In genomic region chr10:102503264-102504178, GRCh38 we compare ENCODE assay signal across 8 cellular contexts. TPM values are rescaled to one million over a fixed set of nuclear protein-coding genes. Genes with fewer than 3 reads are reported as not detected.
DNase-seq lines count a peak whose midpoint lies in the region; ATAC-seq, FAIRE-seq and TF ChIP-seq lines count a peak whose summit lies in the region.

TSS of gene SUFU (plus strand) at chr10:102503972. CDS start at chr10:102504153, 181 bp downstream.

- H3K36me3 ChIP-seq in endodermal cell (ENCODE audit: control insufficient read depth, insufficient read depth, low read length): peaks cover 10% of the 10 kb centered on the region

- peak within 1 kb of the TSS; percentile 99 for H3K4me3 ChIP-seq in endodermal cell (ENCODE audit: low read length)

- peak; percentile 47 for ATAC-seq in GM21367 (IDR thresholded peaks at IDR 0.05; ENCODE audit: unreplicated experiment)

- intact Hi-C loops in Calu3 (cut with micrococcal nuclease; ENCODE audit: unreplicated experiment): loop anchor here (2.0 to 10.0 kb wide), 2 partner anchors 81 to 141 kb away; partner anchors contain the start of gene TRIM8

- H3K27me3 ChIP-seq in endodermal cell (ENCODE audit: control insufficient read depth, insufficient read depth, low read length, poor library complexity, severe bottlenecking): no peaks in the 10 kb centered on the region

- DNase-seq in Calu3 (peak; percentile 96), HTR-8/SVneo (ENCODE audit: insufficient read length, low spot score) (peak; percentile 88), NOMO-1 treated with DMSO at 0.1 percent for 48 hours (lab: John Stamatoyannopoulos, UW; ENCODE audit: unreplicated experiment) (peak; percentile 95), endodermal cell (peak; percentile 99), mesenteric fat pad (ENCODE audit: low spot score) (peak; percentile 98)
- peak; percentile 94 to 99 (median 95) for DNase-seq in activated CD8-positive, alpha-beta memory T cell treated with anti-CD3 and anti-CD28 coated beads for 48 hours (ENCODE audit: low read depth in 2 of 3, low spot score in 2 of 3)
- DNase-seq in stimulated activated CD8-positive, alpha-beta memory T cell treated with anti-CD3 and anti-CD28 coated beads, Interleukin-15, amount 100 ng/mL, for 24 hours (ENCODE audit: low read depth): peak; percentile 90

- peak within 1 kb of the TSS; percentile 63 for H3K27ac Mint-ChIP-seq in Calu3 (ENCODE audit: unreplicated experiment)
- peak within 1 kb of the TSS; percentile 91 for H3K27ac Mint-ChIP-seq in endodermal cell

- 2 to 8% methylated on average over 10 to 44 of the region's 44 CpGs for WGBS in endodermal cell (ENCODE audit: insufficient coverage in 1 of 2, insufficient read length in 1 of 2), 2 experiments

- H3K4me1 ChIP-seq in endodermal cell (ENCODE audit: control insufficient read depth, insufficient read depth, low read length): peaks cover 11% of the 10 kb centered on the region

- CTCF ChIA-PET in Calu3 (lab: Charles Lee): interaction anchor here (0.6 to 3.3 kb wide), 8 partner anchors 76 to 185 kb away, joined by 3 to 31 read pairs (median 3); no protein-coding TSS in a partner anchor

- no peaks in the 10 kb centered on the region for H3K4me1 Mint-ChIP-seq in Calu3 (ENCODE audit: low read depth, unreplicated experiment)
- H3K4me1 Mint-ChIP-seq in endodermal cell: peaks cover 22% of the 10 kb centered on the region

- TF ChIP-seq CTCF in Calu3 (IDR thresholded peaks at IDR 0.05; ENCODE audit: unreplicated experiment): peak; percentile 49
- peak; percentile 93 for TF ChIP-seq CTCF in endodermal cell (conservative IDR thresholded peaks at IDR 0.05)

- H3K9me3 ChIP-seq in endodermal cell (ENCODE audit: control insufficient read depth, low read length): no peaks in the 10 kb centered on the region

- H3K27ac ChIP-seq in endodermal cell (ENCODE audit: low read depth, low read length): peak within 1 kb of the TSS; percentile 94

- H3K4me3 Mint-ChIP-seq in Calu3 (ENCODE audit: low read depth, unreplicated experiment): no peak within 1 kb of the TSS
- H3K4me3 Mint-ChIP-seq in endodermal cell: no peak within 1 kb of the TSS

- no peaks in the 10 kb centered on the region for H3K27me3 Mint-ChIP-seq in Calu3 (ENCODE audit: unreplicated experiment)
- H3K27me3 Mint-ChIP-seq in endodermal cell (ENCODE audit: insufficient read depth): peaks cover 12% of the 10 kb centered on the region

- FAIRE-seq in HTR-8/SVneo (lab: Jason Lieb, UNC): peak; percentile 95

- H3K36me3 Mint-ChIP-seq in Calu3 (ENCODE audit: insufficient read depth, unreplicated experiment): peaks cover 17% of the 10 kb centered on the region
- peaks cover 8% of the 10 kb centered on the region for H3K36me3 Mint-ChIP-seq in endodermal cell (ENCODE audit: low read depth)

- H3K9ac ChIP-seq in endodermal cell (ENCODE audit: extremely low read depth, low read length, poor library complexity, severe bottlenecking): peak within 1 kb of the TSS; percentile 57

- BruUV-seq in Calu3 (replicated peaks; lab: Mats Ljungman, UMichigan): no TSS peak

- H3K9me3 Mint-ChIP-seq in Calu3 (ENCODE audit: low read depth, unreplicated experiment): no peaks in the 10 kb centered on the region
- no peaks in the 10 kb centered on the region for H3K9me3 Mint-ChIP-seq in endodermal cell

RNA-seq across cellular contexts. Expression of gene SUFU, which starts in this region (rescaled TPM):
- total RNA-seq in Calu3 (2022) (6.7 and 7.0 TPM in 2 replicates), endodermal cell (10 to 100 TPM; 19.1 to 20.6 TPM), mesenteric fat pad (11.6 TPM)
- 18.1 TPM for polyA plus RNA-seq in endodermal cell (2013, experiment 1 of 2)
- polyA plus RNA-seq in endodermal cell (2013, experiment 2 of 2): 17.4 TPM

Comparison
In these comparisons a context has a peak if more than half of its experiments do, and no peak if none do; other contexts are left out.
1. Peak in every context shown above with its lines: DNase-seq, ATAC-seq, H3K4me3 ChIP-seq and H3K27ac ChIP-seq.